In genomic region chr22:44190381-44190976, GRCh38 we compare ENCODE assay signal across 11 cellular contexts.
"Had no signal": no experiment of that assay in that cellular context is flagged by ENCODE, and none has a peak within 500 bp of the region (broad histone marks: within the 10 kb centered on the region; RNA-seq: fewer than 3 reads in every experiment).

No MANE protein-coding gene starts in this region.

- H3K9ac ChIP-seq: parathyroid adenoma had no signal

- H2AFZ ChIP-seq: parathyroid adenoma had no signal

- ATAC-seq: left colon, mucosa of descending colon had no signal

- H3K4me3 Mint-ChIP-seq: activated naive CD4-positive, alpha-beta T cell treated with anti-CD3 and anti-CD28 coated beads, Interleukin-2, amount 50 U/mL, for 24 hours; naive thymus-derived CD4-positive, alpha-beta T cell had no signal

- H3K27ac Mint-ChIP-seq: activated naive CD4-positive, alpha-beta T cell treated with anti-CD3 and anti-CD28 coated beads, Interleukin-2, amount 50 U/mL, for 24 hours had no signal

- H3K79me2 ChIP-seq: parathyroid adenoma had no signal

- DNase-seq: activated T-cell treated with anti-CD3 and anti-CD28 coated beads for 4 hours; left colon; stimulated activated naive CD4-positive, alpha-beta T cell; trophoblast cell had no signal

- H3K9me3 ChIP-seq: mucosa of descending colon had no signal

- H3K4me1 ChIP-seq: parathyroid adenoma had no signal

- H3K27me3 ChIP-seq: cardiac muscle cell had no signal

- H3K27ac ChIP-seq: cardiac muscle cell, parathyroid adenoma had no signal

- H3K27me3 Mint-ChIP-seq: activated naive CD4-positive, alpha-beta T cell treated with anti-CD3 and anti-CD28 coated beads, Interleukin-2, amount 50 U/mL, for 24 hours; naive thymus-derived CD4-positive, alpha-beta T cell had no signal

- H3K4me3 ChIP-seq: cardiac muscle cell, lung, mucosa of descending colon had no signal

- H3K9me3 Mint-ChIP-seq: activated naive CD4-positive, alpha-beta T cell treated with anti-CD3 and anti-CD28 coated beads, Interleukin-2, amount 50 U/mL, for 24 hours; activated T-helper 2 cell treated with anti-CD3 and anti-CD28 coated beads, Interferon-gamma antibody, Interleukin-2, Interleukin-4, amounts not matched to agents 10 μg/mL and 5 μg/mL and 100 μg/mL, durations not matched to agents 14 hours and 24 hours and 36 hours had no signal

- H3K36me3 ChIP-seq: cardiac muscle cell had no signal
